8 cellular contexts compared by ENCODE assay signal in the genomic region with DNA sequence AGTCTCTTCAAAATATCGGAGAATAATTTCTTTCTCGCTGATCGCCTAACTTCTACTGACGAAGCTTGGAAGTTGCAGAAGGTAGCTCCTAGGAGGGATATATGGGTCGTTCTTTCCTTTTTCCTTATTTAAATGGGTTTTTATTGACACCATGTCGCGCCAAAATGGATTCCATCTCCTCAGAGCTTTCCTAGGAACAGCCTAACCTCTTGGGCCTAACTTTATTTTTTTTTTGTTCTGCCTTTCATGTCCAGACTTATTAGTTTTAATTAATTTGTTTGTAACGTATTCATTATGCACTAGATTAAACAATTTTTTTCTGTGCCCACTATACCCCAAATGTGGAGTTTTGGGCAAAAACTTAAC.
A peak's percentile ranks its signal among the peaks of the same experiment; 100 is the strongest.
DNase-seq lines count a peak whose midpoint lies in the region; ATAC-seq and TF ChIP-seq lines count a peak whose summit lies in the region.

No MANE protein-coding gene starts in this region.

- H3K4me3 ChIP-seq in Jurkat, Clone E6-1 (ENCODE audit: low read length), result peak overlapping the region; percentile 80
- H3K4me3 ChIP-seq in cardiac fibroblast (replicated peaks in 1 of 2; ENCODE audit: low read depth in 2 of 2, low read length in 2 of 2), result peak overlapping the region; percentile 61 to 71
- H3K4me3 ChIP-seq in mesodermal cell (ENCODE audit: extremely low read depth, insufficient read depth, low read length, poor library complexity, severe bottlenecking), result peak overlapping the region; percentile 56

- no peaks in the 10 kb centered on the region for H3K4me1 ChIP-seq in mesodermal cell (ENCODE audit: control insufficient read depth, insufficient read depth, low read length, poor library complexity, severe bottlenecking)

- peaks cover 12% of the 10 kb centered on the region for H3K36me3 ChIP-seq in mesodermal cell (ENCODE audit: control insufficient read depth, insufficient read depth, low read length)

- DNase-seq in ELR (ENCODE audit: low read depth), result peak; percentile 26
- DNase-seq in Jurkat, Clone E6-1 (ENCODE audit: low read depth, low spot score), result peak; percentile 3
- peak; percentile 6 to 26 for DNase-seq in cardiac fibroblast (ENCODE audit: low read depth in 2 of 2)
- DNase-seq in GM13977 (ENCODE audit: low spot score), result no peak
- DNase-seq in NCI-H510A (lab: John Stamatoyannopoulos, UW), result no peak

- no peaks in the 10 kb centered on the region for H3K9me3 ChIP-seq in mesodermal cell (ENCODE audit: control insufficient read depth, low read length)

- in situ Hi-C loops in GM13977 (cut with MboI; ENCODE audit: low pct_unique_long_range_greater_than_20kb, low sequenced_read_pairs, unreplicated experiment), result no loop called here

- ATAC-seq in GM19351 (IDR thresholded peaks at IDR 0.05; ENCODE audit: unreplicated experiment), result no peak
- no peak for ATAC-seq in GM21526 (IDR thresholded peaks at IDR 0.05; ENCODE audit: low FRiP score, unreplicated experiment)

- WGBS in mesodermal cell (ENCODE audit: insufficient coverage in 2 of 2), 2 experiments, result no CpG with 5 or more reads among the region's 8 CpGs

- peak overlapping the region; percentile 80 for H3K27ac ChIP-seq in mesodermal cell (ENCODE audit: low read depth, low read length, severe bottlenecking)

- TF ChIP-seq CTCF in cardiac fibroblast (IDR thresholded peaks at IDR 0.05; ENCODE audit: low read depth, low read length) (no peak), GM13977 (IDR thresholded peaks at IDR 0.05; ENCODE audit: extremely low read depth, insufficient read depth, missing control alignments) (no peak)

Comparison
In these comparisons a context has a peak if more than half of its experiments do, and no peak if none do; other contexts are left out.
1. DNase-seq: peak in ELR (single experiment), Jurkat, Clone E6-1 (single experiment) and cardiac fibroblast (2 of 2); none in GM13977 (single experiment) and NCI-H510A (single experiment).
2. Peak in every context shown above with its lines, with median percentiles within 50 percentile points of each other: H3K4me3 ChIP-seq.